Comparison of ENCODE assay signal across 30 cellular contexts in genomic region chr18:36901277-36901701, GRCh38.
DNase-seq lines count a peak whose midpoint lies in the region; ATAC-seq and TF ChIP-seq lines count a peak whose summit lies in the region.
"Had no signal": no experiment of that assay in that cellular context is flagged by ENCODE, and none has a peak within 500 bp of the region (broad histone marks: within the 10 kb centered on the region; RNA-seq: fewer than 3 reads in every experiment).

No MANE protein-coding gene starts in this region.

- H3K9me3 ChIP-seq in thoracic aorta: peaks cover 3% of the 10 kb centered on the region
- H3K9me3 ChIP-seq: psoas muscle had no signal

- H3K4me3 ChIP-seq in astrocyte of the cerebellum (ENCODE audit: low read depth, low read length) (no peak overlapping the region), thoracic aorta (no peak overlapping the region)
- H3K4me3 ChIP-seq: BLaER1, hepatocyte, lung, PC-9, psoas muscle had no signal

- no peak overlapping the region for H3K27ac Mint-ChIP-seq in activated T-helper 17 cell treated with anti-CD3 and anti-CD28 coated beads, Interleukin-2, amount 50 U/mL, for 72 hours
- H3K27ac Mint-ChIP-seq: activated CD4-positive, alpha-beta memory T cell treated with anti-CD3 and anti-CD28 coated beads for 36 hours; activated naive CD4-positive, alpha-beta T cell treated with anti-CD3 and anti-CD28 coated beads, Interleukin-2, amount 10 ng/mL, durations not matched to agents 7 days and 5 days; activated T-helper 1 cell treated with anti-CD3 and anti-CD28 coated beads, Interleukin-12 subunit alpha, Interleukin-12 subunit beta, Interleukin-2, Interleukin-4 antibody, amounts not matched to agents 30 ng/mL and 10 ng/mL and 1 ng/mL, durations not matched to agents 14 hours and 24 hours and 36 hours; naive thymus-derived CD8-positive, alpha-beta T cell; stimulated activated effector memory CD8-positive, alpha-beta T cell treated with anti-CD3 and anti-CD28 coated beads, Interleukin-12 subunit alpha, Interleukin-12 subunit beta, amount 100 ng/mL, for 72 hours; type B pancreatic cell had no signal

- no peaks in the 10 kb centered on the region for H3K27me3 Mint-ChIP-seq in activated T-helper 17 cell treated with anti-CD3 and anti-CD28 coated beads, Interleukin-2, amount 50 U/mL, for 72 hours
- H3K27me3 Mint-ChIP-seq: activated CD4-positive, alpha-beta memory T cell treated with anti-CD3 and anti-CD28 coated beads for 36 hours; activated naive CD4-positive, alpha-beta T cell treated with anti-CD3 and anti-CD28 coated beads, Interleukin-2, amount 10 ng/mL, durations not matched to agents 7 days and 5 days; naive thymus-derived CD8-positive, alpha-beta T cell; type B pancreatic cell had no signal

- peak; percentile 74 for ATAC-seq in thoracic aorta (ENCODE audit: insufficient number of reproducible peaks, low FRiP score, low read depth)
- no peak for ATAC-seq in activated T-helper 17 cell treated with anti-CD3 and anti-CD28 coated beads, Interleukin-2, amount 50 U/mL, for 72 hours (replicated peaks)
- ATAC-seq in HG03378 (IDR thresholded peaks at IDR 0.05; ENCODE audit: unreplicated experiment): no peak
- ATAC-seq: naive thymus-derived CD8-positive, alpha-beta T cell; psoas muscle; Right ventricle myocardium inferior; stimulated activated effector memory CD8-positive, alpha-beta T cell treated with anti-CD3 and anti-CD28 coated beads, Interleukin-12 subunit alpha, Interleukin-12 subunit beta, amount 100 ng/mL, for 72 hours had no signal

- H3K4me3 Mint-ChIP-seq in activated T-helper 17 cell treated with anti-CD3 and anti-CD28 coated beads, Interleukin-2, amount 50 U/mL, for 72 hours: no peak overlapping the region
- H3K4me3 Mint-ChIP-seq: activated CD4-positive, alpha-beta memory T cell treated with anti-CD3 and anti-CD28 coated beads for 36 hours; activated naive CD4-positive, alpha-beta T cell treated with anti-CD3 and anti-CD28 coated beads, Interleukin-2, amount 10 ng/mL, durations not matched to agents 7 days and 5 days; activated T-helper 1 cell treated with anti-CD3 and anti-CD28 coated beads, Interleukin-12 subunit alpha, Interleukin-12 subunit beta, Interleukin-2, Interleukin-4 antibody, amounts not matched to agents 30 ng/mL and 10 ng/mL and 1 ng/mL, durations not matched to agents 14 hours and 24 hours and 36 hours; naive thymus-derived CD8-positive, alpha-beta T cell; stimulated activated effector memory CD8-positive, alpha-beta T cell treated with anti-CD3 and anti-CD28 coated beads, Interleukin-12 subunit alpha, Interleukin-12 subunit beta, amount 100 ng/mL, for 72 hours; type B pancreatic cell had no signal

- peaks cover 7% of the 10 kb centered on the region for H3K9me3 Mint-ChIP-seq in activated T-helper 17 cell treated with anti-CD3 and anti-CD28 coated beads, Interleukin-2, amount 50 U/mL, for 72 hours
- H3K9me3 Mint-ChIP-seq: type B pancreatic cell had no signal

- in situ Hi-C loops in astrocyte of the cerebellum (cut with HindIII; ENCODE audit: low sequenced_read_pairs): no loop called here

- peaks cover 16% of the 10 kb centered on the region for H3K36me3 Mint-ChIP-seq in activated T-helper 17 cell treated with anti-CD3 and anti-CD28 coated beads, Interleukin-2, amount 50 U/mL, for 72 hours (ENCODE audit: low read depth)
- H3K36me3 Mint-ChIP-seq: stimulated activated effector memory CD8-positive, alpha-beta T cell treated with anti-CD3 and anti-CD28 coated beads, Interleukin-12 subunit alpha, Interleukin-12 subunit beta, amount 100 ng/mL, for 72 hours had no signal

- peak overlapping the region in 1 of 2 donors; percentile 6 for H3K27ac ChIP-seq in thoracic aorta
- H3K27ac ChIP-seq: BLaER1, hepatocyte, KMS-11, PC-9, psoas muscle had no signal

- H3K4me1 Mint-ChIP-seq in activated T-helper 17 cell treated with anti-CD3 and anti-CD28 coated beads, Interleukin-2, amount 50 U/mL, for 72 hours: no peaks in the 10 kb centered on the region
- H3K4me1 Mint-ChIP-seq: activated naive CD4-positive, alpha-beta T cell treated with anti-CD3 and anti-CD28 coated beads, Interleukin-2, amount 10 ng/mL, durations not matched to agents 7 days and 5 days; naive thymus-derived CD8-positive, alpha-beta T cell; stimulated activated effector memory CD8-positive, alpha-beta T cell treated with anti-CD3 and anti-CD28 coated beads, Interleukin-12 subunit alpha, Interleukin-12 subunit beta, amount 100 ng/mL, for 72 hours had no signal

- no peaks in the 10 kb centered on the region for H3K27me3 ChIP-seq in thoracic aorta (replicated peaks; ENCODE audit: insufficient read depth)
- H3K27me3 ChIP-seq: BLaER1, hepatocyte had no signal

- H3K36me3 ChIP-seq in thoracic aorta: no peaks in the 10 kb centered on the region
- H3K36me3 ChIP-seq: BLaER1 had no signal

- peaks cover 6 to 47% of the 10 kb centered on the region in 2 donors for H3K4me1 ChIP-seq in thoracic aorta (ENCODE audit: control insufficient read depth in 1 of 2, low read depth in 2 of 2)
- H3K4me1 ChIP-seq: BLaER1, psoas muscle had no signal

- TF ChIP-seq CTCF in astrocyte of the cerebellum (IDR thresholded peaks at IDR 0.05; ENCODE audit: low read depth, low read length, missing control alignments) (no peak), thoracic aorta (IDR thresholded peaks at IDR 0.05) (no peak)

- DNase-seq in M059J (ENCODE audit: low read depth) (peak; percentile 27), astrocyte of the cerebellum (ENCODE audit: low read depth) (peak; percentile 1), fibroblast of peridontal ligament (ENCODE audit: extremely low read depth) (peak; percentile 21), thoracic aorta (ENCODE audit: low spot score) (no peak), SK-N-DZ (ENCODE audit: low spot score) (no peak)
- DNase-seq: activated CD4-positive, alpha-beta memory T cell treated with anti-CD3 and anti-CD28 coated beads for 36 hours; activated CD4-positive, alpha-beta T cell treated with anti-CD3 and anti-CD28 coated beads for 1 hour; activated CD8-positive, alpha-beta memory T cell treated with anti-CD3 and anti-CD28 coated beads, Interleukin-2, amount 50 U/mL, for 48 hours; activated naive CD4-positive, alpha-beta T cell treated with anti-CD3 and anti-CD28 coated beads, Interleukin-2, amount 10 ng/mL, durations not matched to agents 7 days and 5 days; amniotic stem cell; DMS53; effector CD4-positive, alpha-beta T cell; foreskin melanocyte; GDM1; naive thymus-derived CD8-positive, alpha-beta T cell; NCI-H1417 treated with DMSO at 0.1 percent for 48 hours; NCI-H2029 treated with DMSO at 0.1 percent for 48 hours; NK-92 treated with Interleukin-12 subunit alpha and Interleukin-12 subunit beta, amount 100 ng/mL, for 24 hours; PC-9; psoas muscle had no signal

Comparison
In these comparisons a context has a peak if more than half of its experiments do, and no peak if none do; other contexts are left out.
1. DNase-seq: peak in M059J (single experiment), astrocyte of the cerebellum (single experiment) and fibroblast of peridontal ligament (single experiment); none in thoracic aorta (single experiment) and SK-N-DZ (single experiment).